In genomic region chr1:111448482-111448917, GRCh38 we compare ENCODE assay signal across 8 cellular contexts. TPM values are rescaled to one million over a fixed set of nuclear protein-coding genes. Genes with fewer than 3 reads are reported as not detected.
DNase-seq lines count a peak whose midpoint lies in the region; ATAC-seq and TF ChIP-seq lines count a peak whose summit lies in the region.

No MANE protein-coding gene starts in this region.

- H3K36me3 ChIP-seq in esophagus squamous epithelium: peaks cover 3 to 46% (median 11%) of the 10 kb centered on the region in 3 donors

- H3K9me3 Mint-ChIP-seq in activated CD4-positive, alpha-beta T cell treated with anti-CD3 and anti-CD28 coated beads, Interleukin-2, amount 10 ng/mL, durations not matched to agents 24 days and 14 days: no peaks in the 10 kb centered on the region

- H3K27me3 ChIP-seq in esophagus squamous epithelium: no peaks in the 10 kb centered on the region

- H3K27ac Mint-ChIP-seq in activated CD4-positive, alpha-beta T cell treated with anti-CD3 and anti-CD28 coated beads, Interleukin-2, amount 10 ng/mL, durations not matched to agents 24 days and 14 days: peak overlapping the region; percentile 98

- ATAC-seq in HG03280 (IDR thresholded peaks at IDR 0.05; ENCODE audit: unreplicated experiment): peak; percentile 23
- ATAC-seq in omental fat pad (ENCODE audit: low FRiP score): peak; percentile 60
- ATAC-seq in GM18861 (IDR thresholded peaks at IDR 0.05; ENCODE audit: unreplicated experiment): no peak
- no peak for ATAC-seq in HG02970 (IDR thresholded peaks at IDR 0.05; ENCODE audit: low FRiP score, unreplicated experiment)

- H3K4me3 Mint-ChIP-seq in activated CD4-positive, alpha-beta T cell treated with anti-CD3 and anti-CD28 coated beads, Interleukin-2, amount 10 ng/mL, durations not matched to agents 24 days and 14 days: peak overlapping the region; percentile 100

- no peaks in the 10 kb centered on the region for H3K27me3 Mint-ChIP-seq in activated CD4-positive, alpha-beta T cell treated with anti-CD3 and anti-CD28 coated beads, Interleukin-2, amount 10 ng/mL, durations not matched to agents 24 days and 14 days

- H3K27ac ChIP-seq in esophagus squamous epithelium: peak overlapping the region; percentile 90 to 95 (median 92)

- WGBS in esophagus squamous epithelium, 2 donors: 0% methylated on average over 4 to 5 of the region's 25 CpGs

- no peaks in the 10 kb centered on the region for H3K9me3 ChIP-seq in esophagus squamous epithelium

- peaks cover 66% of the 10 kb centered on the region for H3K4me1 Mint-ChIP-seq in activated CD4-positive, alpha-beta T cell treated with anti-CD3 and anti-CD28 coated beads, Interleukin-2, amount 10 ng/mL, durations not matched to agents 24 days and 14 days

- peak overlapping the region; percentile 84 to 96 (median 92) for H3K4me3 ChIP-seq in esophagus squamous epithelium

- no peak for TF ChIP-seq CTCF in esophagus squamous epithelium (IDR thresholded peaks at IDR 0.05)
- TF ChIP-seq CTCF in omental fat pad (IDR thresholded peaks at IDR 0.05): no peak

- peaks cover 14 to 68% (median 35%) of the 10 kb centered on the region in 3 donors for H3K4me1 ChIP-seq in esophagus squamous epithelium

- H3K36me3 Mint-ChIP-seq in activated CD4-positive, alpha-beta T cell treated with anti-CD3 and anti-CD28 coated beads, Interleukin-2, amount 10 ng/mL, durations not matched to agents 24 days and 14 days (ENCODE audit: low read depth): peaks cover 64% of the 10 kb centered on the region

- DNase-seq in activated CD4-positive, alpha-beta T cell treated with anti-CD3 and anti-CD28 coated beads for 4 hours: peak; percentile 33 to 39
- no peak for DNase-seq in activated CD4-positive, alpha-beta T cell treated with anti-CD3 and anti-CD28 coated beads, Interleukin-2, amount 50 U/mL, for 1 hour
- peak; percentile 75 for DNase-seq in activated CD4-positive, alpha-beta T cell treated with anti-CD3 and anti-CD28 coated beads, Interleukin-2, amount 10 ng/mL, durations not matched to agents 24 days and 14 days
- DNase-seq in esophagus squamous epithelium (lab: John Stamatoyannopoulos, UW) (no peak), omental fat pad (ENCODE audit: low spot score) (no peak)

- intact Hi-C loops in activated CD4-positive, alpha-beta T cell treated with anti-CD3 and anti-CD28 coated beads, Interleukin-2, amount 10 ng/mL, durations not matched to agents 24 days and 14 days (cut with micrococcal nuclease): loop anchor here (2.0 to 5.0 kb wide), 3 partner anchors 232 to 310 kb away; no protein-coding TSS in a partner anchor
- intact Hi-C loops in esophagus squamous epithelium (cut with DNase I): no loop called here

- no peak for TF ChIP-seq POLR2A in esophagus squamous epithelium (IDR thresholded peaks at IDR 0.05)

RNA-seq across cellular contexts. Expression of gene WDR77, which starts 0.6 kb away (rescaled TPM):
- 60.9 and 65.0 TPM in 2 replicates for total RNA-seq in activated CD4-positive, alpha-beta T cell treated with anti-CD3 and anti-CD28 coated beads, Interleukin-2, amount 10 ng/mL, durations not matched to agents 24 days and 14 days
- 10 to 100 TPM; 28.7 to 44.3 (median 38.7) TPM for total RNA-seq in esophagus squamous epithelium
- total RNA-seq in omental fat pad: 10 to 100 TPM; 25.9 to 44.9 (median 33.9) TPM

RNA-seq across cellular contexts. Expression of gene ATP5PB, which starts 0.8 kb away (rescaled TPM):
- total RNA-seq in activated CD4-positive, alpha-beta T cell treated with anti-CD3 and anti-CD28 coated beads, Interleukin-2, amount 10 ng/mL, durations not matched to agents 24 days and 14 days: 308 and 325 TPM in 2 replicates
- total RNA-seq in esophagus squamous epithelium (100 to 1,000 TPM; 201 to 318 (median 243) TPM), omental fat pad (100 to 1,000 TPM; 135 to 159 (median 142) TPM)

RNA-seq across cellular contexts. Expression of gene OVGP1, which starts 21.0 kb away (rescaled TPM):
- total RNA-seq in activated CD4-positive, alpha-beta T cell treated with anti-CD3 and anti-CD28 coated beads, Interleukin-2, amount 10 ng/mL, durations not matched to agents 24 days and 14 days: 0.65 and 0.71 TPM in 2 replicates
- total RNA-seq in esophagus squamous epithelium (1 to 10 TPM in 2 of 4 donors, under 1 TPM in 2; 0.41 to 5.0 (median 1.1) TPM), omental fat pad (1 to 10 TPM; 1.2 to 2.8 (median 1.9) TPM)

RNA-seq across cellular contexts. Expression of gene C1orf162, which starts 25.3 kb away (rescaled TPM):
- total RNA-seq in activated CD4-positive, alpha-beta T cell treated with anti-CD3 and anti-CD28 coated beads, Interleukin-2, amount 10 ng/mL, durations not matched to agents 24 days and 14 days: 2.1 and 2.7 TPM in 2 replicates
- 10 to 100 TPM in 2 of 4 donors, 1 to 10 TPM in 2; 1.8 to 15.8 (median 8.6) TPM for total RNA-seq in esophagus squamous epithelium
- total RNA-seq in omental fat pad: 100 to 1,000 TPM in 1 of 4 donors, 10 to 100 TPM in 3; 49.5 to 124 (median 67.7) TPM

RNA-seq across cellular contexts. Expression of gene ADORA3, which starts 54.9 kb away (rescaled TPM):
- total RNA-seq in activated CD4-positive, alpha-beta T cell treated with anti-CD3 and anti-CD28 coated beads, Interleukin-2, amount 10 ng/mL, durations not matched to agents 24 days and 14 days: not detected in 2 replicates
- 1 to 10 TPM in 2 of 4 donors, under 1 TPM in 2; 0.27 to 6.9 (median 3.1) TPM for total RNA-seq in esophagus squamous epithelium
- 10 to 100 TPM in 2 of 4 donors, 1 to 10 TPM in 2; 9.2 to 28.5 (median 14.5) TPM for total RNA-seq in omental fat pad

Comparison
In these comparisons a context has a peak if more than half of its experiments do, and no peak if none do; other contexts are left out.
1. DNase-seq: peak in activated CD4-positive, alpha-beta T cell treated with anti-CD3 and anti-CD28 coated beads for 4 hours (2 of 2) and activated CD4-positive, alpha-beta T cell treated with anti-CD3 and anti-CD28 coated beads, Interleukin-2, amount 10 ng/mL, durations not matched to agents 24 days and 14 days (single experiment); none in activated CD4-positive, alpha-beta T cell treated with anti-CD3 and anti-CD28 coated beads, Interleukin-2, amount 50 U/mL, for 1 hour (single experiment), esophagus squamous epithelium (single experiment) and omental fat pad (single experiment).
2. ATAC-seq: peak in HG03280 (single experiment) and omental fat pad (single experiment); none in GM18861 (single experiment) and HG02970 (single experiment).